Comparison of ENCODE assay signal across 11 cellular contexts in genomic region chr1:17570228-17570627, GRCh38. TPM values are rescaled to one million over a fixed set of nuclear protein-coding genes. Genes with fewer than 3 reads are reported as not detected.
DNase-seq lines count a peak whose midpoint lies in the region; ATAC-seq and TF ChIP-seq lines count a peak whose summit lies in the region.
"Had no signal": no experiment of that assay in that cellular context is flagged by ENCODE, and none has a peak within 500 bp of the region (broad histone marks: within the 10 kb centered on the region; RNA-seq: fewer than 3 reads in every experiment).

No MANE protein-coding gene starts in this region.

- H3K9me2 ChIP-seq in hepatocyte (replicated peaks; ENCODE audit: insufficient read depth), result no peaks in the 10 kb centered on the region

- H3K9me3 ChIP-seq in AG04450 (ENCODE audit: control insufficient read depth, insufficient read depth, low read length), result no peaks in the 10 kb centered on the region
- no peaks in the 10 kb centered on the region for H3K9me3 ChIP-seq in adipocyte (ENCODE audit: control insufficient read depth, low read length)
- no peaks in the 10 kb centered on the region for H3K9me3 ChIP-seq in hepatocyte (ENCODE audit: low read depth)

- peak overlapping the region; percentile 45 for H3K4me2 ChIP-seq in hepatocyte

- no peak for TF ChIP-seq CTCF in AG04450 (IDR thresholded peaks at IDR 0.05; ENCODE audit: low read depth, low read length)
- no peak for TF ChIP-seq CTCF in hepatocyte (IDR thresholded peaks at IDR 0.05; ENCODE audit: poor library complexity)

- no peak overlapping the region for H2AFZ ChIP-seq in hepatocyte

- H3K27ac ChIP-seq in AG04450 (ENCODE audit: low read depth, low read length), result peak overlapping the region; percentile 97
- H3K27ac ChIP-seq in hepatocyte, result peak overlapping the region; percentile 89
- peak overlapping the region; percentile 88 for H3K27ac ChIP-seq in rectal smooth muscle tissue (ENCODE audit: low read depth, low read length)

- H3K36me3 ChIP-seq in adipocyte (ENCODE audit: control insufficient read depth, insufficient read depth, low read length, severe bottlenecking) (no peaks in the 10 kb centered on the region), hepatocyte (replicated peaks; ENCODE audit: insufficient read depth, low read depth) (no peaks in the 10 kb centered on the region), rectal smooth muscle tissue (ENCODE audit: control insufficient read depth, insufficient read depth, low read length) (no peaks in the 10 kb centered on the region)

- CTCF ChIA-PET in AG04450 (lab: Charles Lee), result interaction anchor here (5.2 kb wide), 1 partner anchor 37 kb away, joined by 29 read pairs; no protein-coding TSS in a partner anchor

- ATAC-seq in GM21723 (IDR thresholded peaks at IDR 0.05; ENCODE audit: unreplicated experiment), result no peak
- ATAC-seq: natural killer cell had no signal

- POLR2A ChIA-PET in AG04450 (lab: Yijun Ruan, JAX), result interaction anchor here (0.7 kb wide), 1 partner anchor 18 kb away, joined by 5 read pairs; no protein-coding TSS in a partner anchor

- H3K9ac ChIP-seq in adipocyte (ENCODE audit: low read length) (peak overlapping the region; percentile 82), rectal smooth muscle tissue (ENCODE audit: low read length) (no peak overlapping the region)

- H3K4me1 ChIP-seq in adipocyte (ENCODE audit: control insufficient read depth, insufficient read depth, low read length), result peaks cover 52% of the 10 kb centered on the region
- peaks cover 36% of the 10 kb centered on the region for H3K4me1 ChIP-seq in hepatocyte (ENCODE audit: insufficient read depth)
- peaks cover 41% of the 10 kb centered on the region for H3K4me1 ChIP-seq in rectal smooth muscle tissue (ENCODE audit: control insufficient read depth, insufficient read depth, low read length)

- DNase-seq in AG04450 (ENCODE audit: low read depth, low spot score) (no peak), adipocyte (ENCODE audit: low read depth) (no peak), hepatocyte (ENCODE audit: low spot score) (no peak), DMS 273 (lab: John Stamatoyannopoulos, UW; ENCODE audit: unreplicated experiment) (no peak), mesenteric fat pad (ENCODE audit: low spot score) (no peak), CD1c-positive myeloid dendritic cell (ENCODE audit: extremely low spot score) (no peak)
- DNase-seq: GDM1, natural killer cell had no signal

- H3K27me3 ChIP-seq in AG04450 (ENCODE audit: control insufficient read depth, insufficient read depth, low read length) (no peaks in the 10 kb centered on the region), adipocyte (replicated peaks; ENCODE audit: control insufficient read depth, insufficient read depth, low read length) (no peaks in the 10 kb centered on the region), hepatocyte (no peaks in the 10 kb centered on the region), rectal smooth muscle tissue (ENCODE audit: control insufficient read depth, insufficient read depth, low read length) (peaks cover 3% of the 10 kb centered on the region)

- 100% methylated on average over 3 of the region's 3 CpGs for WGBS in hepatocyte (ENCODE audit: low lambda C conversion rate, missing lambda C conversion rate)

- peaks cover 3% of the 10 kb centered on the region for H4K20me1 ChIP-seq in hepatocyte (ENCODE audit: insufficient read depth, poor library complexity, severe bottlenecking)

- H3K4me3 ChIP-seq in AG04450 (ENCODE audit: low read depth, low read length) (no peak overlapping the region), adipocyte (ENCODE audit: low read length) (peak overlapping the region; percentile 6), hepatocyte (no peak overlapping the region), rectal smooth muscle tissue (ENCODE audit: low read length) (no peak overlapping the region)

- peaks cover 27% of the 10 kb centered on the region for H3K79me2 ChIP-seq in hepatocyte

RNA-seq across cellular contexts. Expression of gene ARHGEF10L, which starts 30.7 kb away (rescaled TPM):
- polyA plus RNA-seq in AG04450 (2011; rRNA removed) (5.7 and 7.8 TPM in 2 replicates), hepatocyte (40.4 and 48.2 TPM in 2 replicates)
- polyA minus RNA-seq in AG04450 (2011; rRNA and poly(A)+ RNA removed), result 11.0 and 14.9 TPM in 2 replicates
- total RNA-seq in hepatocyte (33.0 and 48.3 TPM in 2 replicates), mesenteric fat pad (37.0 TPM)
- total RNA-seq: activated CD8-positive, alpha-beta memory T cell treated with anti-CD3 and anti-CD28 coated beads for 36 hours had no signal
